ENCODE assay signal across 10 cellular contexts in the genomic region with DNA sequence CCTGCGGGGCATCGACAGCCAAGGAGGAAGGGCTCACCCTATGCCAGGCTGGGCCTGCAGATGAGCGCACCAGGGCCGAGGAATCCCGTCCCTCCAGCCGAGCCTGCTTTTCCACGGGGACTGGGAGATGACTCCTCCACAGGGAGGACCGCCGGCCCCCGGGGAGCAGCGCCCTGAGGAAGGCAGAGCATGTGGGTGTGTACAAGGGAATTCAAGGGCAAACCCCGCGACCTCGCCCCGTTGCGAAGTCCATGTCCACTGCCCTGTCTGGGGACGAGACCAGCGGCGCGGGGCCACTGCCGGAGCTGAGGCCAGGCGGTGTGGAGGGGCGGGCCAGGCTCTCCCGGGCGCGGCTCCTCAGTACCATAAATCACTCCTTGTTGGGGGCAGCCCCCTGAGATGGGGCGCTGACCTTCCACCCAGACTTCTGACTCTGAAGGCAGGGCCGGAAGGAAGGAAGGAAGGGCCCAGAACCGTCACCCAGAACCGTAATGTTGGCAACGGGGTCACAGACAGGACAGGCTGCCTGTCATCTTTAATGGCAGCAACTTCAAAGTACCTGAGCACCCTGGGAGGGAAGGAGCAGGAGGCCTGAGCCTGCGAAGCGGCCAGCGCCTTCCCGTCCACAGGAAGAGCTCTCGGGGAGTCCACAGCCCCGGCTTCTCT. TPM values are rescaled to one million over a fixed set of nuclear protein-coding genes. Genes with fewer than 3 reads are reported as not detected.
DNase-seq lines count a peak whose midpoint lies in the region; ATAC-seq, FAIRE-seq and TF ChIP-seq lines count a peak whose summit lies in the region.
"Had no signal": no experiment of that assay in that cellular context is flagged by ENCODE, and none has a peak within 500 bp of the region (broad histone marks: within the 10 kb centered on the region; RNA-seq: fewer than 3 reads in every experiment).

No MANE protein-coding gene starts in this region.

- no peak for TF ChIP-seq CTCF in breast epithelium (IDR thresholded peaks at IDR 0.05)
- TF ChIP-seq CTCF in HepG2 (CRISPR knock-in tag; IDR thresholded peaks at IDR 0.05): no peak
- no peak for TF ChIP-seq CTCF in spleen (IDR thresholded peaks at IDR 0.05 in 8 of 11, conservative IDR thresholded peaks at IDR 0.05 in 3 of 11)

- peak; percentile 77 for DNase-seq in GM23248
- peak in 1 of 2 donors; percentile 71 for DNase-seq in breast epithelium (ENCODE audit: low spot score in 2 of 2)
- no peak for DNase-seq in HepG2 (ENCODE audit: low spot score)
- DNase-seq in spleen: no peak
- no peak for DNase-seq in SK-N-DZ (ENCODE audit: low spot score)
- no peak for DNase-seq in anterior cingulate cortex (lab: John Stamatoyannopoulos, UW)
- DNase-seq in NCI-H446 treated with DMSO at 0.1 percent for 48 hours (lab: John Stamatoyannopoulos, UW): no peak
- DNase-seq: NCI-H2171 treated with DMSO at 0.1 percent for 48 hours had no signal

- H4K20me1 ChIP-seq in GM23248 (ENCODE audit: insufficient read depth) (no peaks in the 10 kb centered on the region), HepG2 (ENCODE audit: insufficient read depth, low read length) (peaks cover 3% of the 10 kb centered on the region; the same call in 1 of the 2 replicates)

- peaks cover 45% of the 10 kb centered on the region for H3K79me2 ChIP-seq in GM23248 (ENCODE audit: insufficient read depth)
- peaks cover 39% of the 10 kb centered on the region for H3K79me2 ChIP-seq in HepG2 (ENCODE audit: insufficient read depth, low read length)

- no peaks in the 10 kb centered on the region for H3K36me3 ChIP-seq in GM23248 (ENCODE audit: low read depth)
- no peaks in the 10 kb centered on the region for H3K36me3 ChIP-seq in breast epithelium
- peaks cover 12 to 40% of the 10 kb centered on the region in 2 experiments; a peak in 4 of 5 replicates for H3K36me3 ChIP-seq in HepG2 (replicated peaks in 1 of 2; ENCODE audit: control insufficient read depth in 1 of 2, insufficient read depth in 2 of 2, low read length in 2 of 2)
- peaks cover 0 to 48% (median 12%) of the 10 kb centered on the region in 6 donors for H3K36me3 ChIP-seq in spleen

- WGBS in GM23248 (ENCODE audit: low coverage in 1 of 2, low lambda C conversion rate in 2 of 2, missing lambda C conversion rate in 2 of 2), 2 experiments: 26 to 28% methylated on average over 35 to 37 of the region's 37 CpGs
- 94% methylated on average over 22 of the region's 37 CpGs for WGBS in HepG2 (ENCODE audit: low lambda C conversion rate)
- WGBS in spleen, 5 donors: 43 to 67% (median 53%) methylated on average over 25 to 37 of the region's 37 CpGs

- TF ChIP-seq POLR2A in breast epithelium (IDR thresholded peaks at IDR 0.05) (no peak), HepG2 (IDR thresholded peaks at IDR 0.05; ENCODE audit: insufficient read depth in 1 of 2, low read depth in 2 of 2, low read length in 2 of 2) (no peak), spleen (IDR thresholded peaks at IDR 0.05) (no peak)

- ATAC-seq in HepG2: no peak
- ATAC-seq in GM18861 (IDR thresholded peaks at IDR 0.05; ENCODE audit: unreplicated experiment): no peak

- peak overlapping the region; percentile 78 for H3K9ac ChIP-seq in GM23248
- no peak overlapping the region for H3K9ac ChIP-seq in HepG2 (ENCODE audit: insufficient read depth, low read depth, low read length)

- in situ Hi-C loops in GM23248 (cut with MboI) (no loop called here), HepG2 (cut with HindIII; ENCODE audit: extremely low pct_ligation_motif_present, low pct_unique_long_range_greater_than_20kb) (no loop called here)

- peaks cover 9% of the 10 kb centered on the region; the same call in 1 of the 2 replicates for H3F3A ChIP-seq in GM23248 (ENCODE audit: insufficient read depth)

- H3K4me2 ChIP-seq in GM23248 (ENCODE audit: unreplicated experiment): peak overlapping the region; percentile 97
- no peak overlapping the region for H3K4me2 ChIP-seq in HepG2 (ENCODE audit: low read depth, low read length)

- peak overlapping the region; percentile 70 for H3K4me3 ChIP-seq in GM23248
- H3K4me3 ChIP-seq in breast epithelium: peak overlapping the region; percentile 21 to 57 (median 24)
- H3K4me3 ChIP-seq in HepG2 (replicated peaks in 1 of 3; ENCODE audit: insufficient read depth in 1 of 3, low read depth in 2 of 3, low read length in 3 of 3): no peak overlapping the region
- H3K4me3 ChIP-seq in spleen: peak overlapping the region in 6 of 8 donors; percentile 5 to 40 (median 20)

- H3K27me3 ChIP-seq in GM23248 (replicated peaks; ENCODE audit: insufficient read depth) (no peaks in the 10 kb centered on the region), breast epithelium (no peaks in the 10 kb centered on the region), HepG2 (ENCODE audit: control insufficient read depth in 1 of 2, insufficient read depth in 2 of 2, low read length in 2 of 2) (no peaks in the 10 kb centered on the region), spleen (replicated peaks in 1 of 7) (no peaks in the 10 kb centered on the region)

- H3K27ac ChIP-seq in GM23248: peak overlapping the region; percentile 65
- peak overlapping the region; percentile 83 to 89 for H3K27ac ChIP-seq in breast epithelium
- H3K27ac ChIP-seq in HepG2 (ENCODE audit: extremely low read length, insufficient read depth, low read length): no peak overlapping the region
- H3K27ac ChIP-seq in spleen: peak overlapping the region in 7 of 8 donors; percentile 58 to 83 (median 76)

- CTCF ChIA-PET in HepG2 (lab: Yijun Ruan, JAX; ENCODE audit: low intra/inter-chr PET ratio, low total read pairs): no interaction called here

- no peak for TF ChIP-seq RAD21 in HepG2 (CRISPR knock-in tag; IDR thresholded peaks at IDR 0.05)

- FAIRE-seq in HepG2 (lab: Jason Lieb, UNC): no peak
- FAIRE-seq: islet of Langerhans had no signal

- peaks cover 13% of the 10 kb centered on the region for H3K4me1 ChIP-seq in GM23248 (ENCODE audit: insufficient read depth)
- no peaks in the 10 kb centered on the region for H3K4me1 ChIP-seq in breast epithelium
- 0 out of 2 replicates have a peak, but pooled peaks cover 5% of the 10 kb centered on the region for H3K4me1 ChIP-seq in HepG2 (ENCODE audit: insufficient read depth, low read length)
- peaks cover 5 to 89% (median 43%) of the 10 kb centered on the region in 6 donors for H3K4me1 ChIP-seq in spleen

- no TSS peak for BruUV-seq in HepG2 (replicated peaks; lab: Mats Ljungman, UMichigan)

- TF ChIP-seq EP300 in HepG2 (IDR thresholded peaks at IDR 0.05; ENCODE audit: low read depth in 2 of 2, low read length in 2 of 2): no peak
- TF ChIP-seq EP300 in HepG2 (CRISPR knock-in tag; IDR thresholded peaks at IDR 0.05; ENCODE audit: borderline replicate concordance): no peak

- H2AFZ ChIP-seq in GM23248 (peak overlapping the region; percentile 72), HepG2 (ENCODE audit: low read length) (no peak overlapping the region)

- intact Hi-C loops in breast epithelium (cut with DNase I; ENCODE audit: low total_unique reads): loop anchor here (5.0 kb wide), 1 partner anchor 1535 kb away; no protein-coding TSS in a partner anchor
- intact Hi-C loops in HepG2 (cut with micrococcal nuclease; ENCODE audit: unreplicated experiment): no loop called here
- intact Hi-C loops in spleen (cut with DNase I; ENCODE audit: low total_unique reads): no loop called here

- no peaks in the 10 kb centered on the region for H3K9me3 ChIP-seq in GM23248 (ENCODE audit: low read depth)
- no peaks in the 10 kb centered on the region for H3K9me3 ChIP-seq in breast epithelium
- no peaks in the 10 kb centered on the region for H3K9me3 ChIP-seq in HepG2 (ENCODE audit: low read length)
- H3K9me3 ChIP-seq in spleen: no peaks in the 10 kb centered on the region

- POLR2A ChIA-PET in HepG2 (lab: Yijun Ruan, JAX): no interaction called here

- H3K9me2 ChIP-seq in GM23248 (ENCODE audit: insufficient read depth): no peaks in the 10 kb centered on the region

TF ChIP-seq in HepG2, 621 proteins besides CTCF, POLR2A, EP300 and RAD21 (continues in another document):
- peak; percentile 87 for TF ChIP-seq ZNF263 (CRISPR knock-in tag; IDR thresholded peaks at IDR 0.05)

RNA-seq across cellular contexts. Expression of a gene that starts 52.6 kb away (rescaled TPM):
- total RNA-seq in GM23248 (2014; rRNA removed; shearing (Covaris generic)): 42.8 and 47.2 TPM in 2 replicates
- 42.8 and 48.2 TPM in 2 replicates for polyA plus RNA-seq in GM23248 (2016; fragmentation: Nextera tagmentation; extraction: Ambion mirVana)
- 10 to 100 TPM; 32.4 to 47.3 (median 45.1) TPM for total RNA-seq in breast epithelium
- total RNA-seq in HepG2 (2016; rRNA removed; fragmentation: Illumina TruSeq; extraction: Trizol): 53.2 and 68.2 TPM in 2 replicates
- total RNA-seq in HepG2 (2016; cell fraction: cytosol; rRNA removed; fragmentation: Illumina TruSeq; extraction: Trizol; ENCODE audit: low read depth): 21.6 and 23.1 TPM in 2 replicates
- 52.8 and 66.3 TPM in 2 replicates for total RNA-seq in HepG2 (2016; cell fraction: insoluble cytoplasmic fraction; rRNA removed; fragmentation: Illumina TruSeq; extraction: Trizol)
- 36.1 and 37.2 TPM in 2 replicates for total RNA-seq in HepG2 (2016; cell fraction: membrane; rRNA removed; fragmentation: Illumina TruSeq; extraction: Trizol)
- 39.6 and 47.6 TPM in 2 replicates for total RNA-seq in HepG2 (2016; cell fraction: nucleus; rRNA removed; fragmentation: Illumina TruSeq; extraction: Trizol)
- polyA plus RNA-seq in HepG2 (2011; rRNA removed): 36.8 and 37.4 TPM in 2 replicates
- polyA plus RNA-seq in HepG2 (2011; cell fraction: cytosol; rRNA removed): 17.4 and 20.4 TPM in 2 replicates
- polyA plus RNA-seq in HepG2 (2011; cell fraction: nucleus; rRNA removed): 25.9 and 37.9 TPM in 2 replicates
- 27.0 and 30.9 TPM in 2 replicates for polyA plus RNA-seq in HepG2 (2012)
- 7.6 and 9.2 TPM in 2 replicates for polyA plus RNA-seq in HepG2 (2016; cell fraction: cytosol; fragmentation: Illumina TruSeq; extraction: Trizol; ENCODE audit: low read depth)
- 56.9 and 60.9 TPM in 2 replicates for polyA plus RNA-seq in HepG2 (2016; cell fraction: insoluble cytoplasmic fraction; fragmentation: Illumina TruSeq; extraction: Trizol; ENCODE audit: low read depth)
- polyA plus RNA-seq in HepG2 (2016; cell fraction: membrane; fragmentation: Illumina TruSeq; extraction: Trizol; ENCODE audit: low read depth): 19.5 and 19.6 TPM in 2 replicates
- 49.3 and 52.3 TPM in 2 replicates for polyA plus RNA-seq in HepG2 (2016; cell fraction: nucleus; fragmentation: Illumina TruSeq; extraction: Trizol; ENCODE audit: insufficient read depth, low read depth)
- 165 and 250 TPM in 2 replicates for polyA minus RNA-seq in HepG2 (2011; rRNA and poly(A)+ RNA removed; ENCODE audit: low replicate concordance)
- polyA minus RNA-seq in HepG2 (2011; cell fraction: cytosol; rRNA and poly(A)+ RNA removed): 13.7 and 21.9 TPM in 2 replicates
- 40.6 and 41.5 TPM in 2 replicates for polyA minus RNA-seq in HepG2 (2011; cell fraction: nucleus; rRNA and poly(A)+ RNA removed)
- 10 to 100 TPM; 47.3 to 62.6 (median 57.5) TPM for total RNA-seq in spleen
- polyA plus RNA-seq in spleen: 10 to 100 TPM; 20.8 to 31.6 (median 23.3) TPM
- 69.0 and 90.9 TPM in 2 replicates for polyA plus RNA-seq in SK-N-DZ (2014; cell fraction: cytosol; rRNA removed)
- 81.1 and 161 TPM in 2 replicates for polyA plus RNA-seq in SK-N-DZ (2014; cell fraction: nucleus; rRNA removed)

Comparison
In these comparisons a context has a peak if more than half of its experiments do, and no peak if none do; other contexts are left out.
1. H3K4me3 ChIP-seq: peak in GM23248 (single experiment), breast epithelium (3 of 3) and spleen (6 of 8); none in HepG2 (0 of 3).